ENCODE assay signal across 10 cellular contexts in the genomic region with DNA sequence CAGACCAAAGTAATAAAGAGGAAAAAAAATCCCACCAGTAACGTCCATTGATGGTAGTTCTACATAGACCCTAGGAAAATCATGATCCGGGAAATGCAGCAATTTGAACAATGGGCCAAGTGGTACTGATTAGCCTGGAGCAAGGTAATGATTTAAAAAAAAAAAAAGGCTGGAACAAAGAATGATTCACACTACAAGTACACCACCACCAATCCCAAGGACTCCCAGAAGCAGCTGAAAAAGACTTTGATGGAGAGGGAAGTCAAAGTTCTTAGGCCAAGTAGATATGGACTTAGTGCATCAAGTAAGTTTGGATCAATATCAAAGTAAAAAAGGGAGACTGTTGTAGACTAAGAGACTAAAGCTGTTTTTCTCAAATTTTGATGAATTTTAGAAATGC. TPM values are rescaled to one million over a fixed set of nuclear protein-coding genes. Genes with fewer than 3 reads are reported as not detected.
"Had no signal": no experiment of that assay in that cellular context is flagged by ENCODE, and none has a peak within 500 bp of the region (broad histone marks: within the 10 kb centered on the region; RNA-seq: fewer than 3 reads in every experiment).

No MANE protein-coding gene starts in this region.

- H3K4me1 Mint-ChIP-seq: GM23338, H9 had no signal

- DNase-seq: GM23248, GOT3, H7, H9, HCEC 1CT, HFFc6 had no signal

- ATAC-seq: GM23338, HCT116 had no signal

- H3K4me3 Mint-ChIP-seq: GM23338, H9, HFFc6 had no signal

- H3K27ac Mint-ChIP-seq: GM23338, H9, HFFc6 had no signal

- H3K9me3 Mint-ChIP-seq: GM23338, H9, HFFc6 had no signal

RNA-seq across cellular contexts. Expression of a gene that starts 52.4 kb away (rescaled TPM):
- total RNA-seq: GM23248, GM23338, H1, H4, H7, H9, HFFc6 had no signal
- polyA plus RNA-seq: GM23248, GM23338 had no signal
